In genomic region chr7:37016073-37016878, GRCh38 we compare ENCODE assay signal across 1 cellular context.
A peak's percentile ranks its signal among the peaks of the same experiment; 100 is the strongest.
TF ChIP-seq lines count a peak whose summit lies in the region.

No MANE protein-coding gene starts in this region.

TF ChIP-seq in HepG2, 621 proteins besides CTCF, POLR2A, EP300 and RAD21 (continued from another document and continues in another):
- TF ChIP-seq FUBP1 (CRISPR knock-in tag; IDR thresholded peaks at IDR 0.05; ENCODE audit: borderline replicate concordance) (no peak), GABPA (IDR thresholded peaks at IDR 0.05; ENCODE audit: low read depth, low read length) (no peak), GABPA (CRISPR knock-in tag; IDR thresholded peaks at IDR 0.05; ENCODE audit: low read depth) (peak; percentile 51; the same call in 1 of the 2 replicates), ZNF687 (CRISPR knock-in tag; IDR thresholded peaks at IDR 0.05) (peak; percentile 40), ARID3A (IDR thresholded peaks at IDR 0.05; ENCODE audit: low read depth, low read length) (0 out of 2 replicates have a peak, but pooled peaks have one; percentile 37), NKX3-1 (CRISPR knock-in tag; IDR thresholded peaks at IDR 0.05) (no peak), ZBTB20 (CRISPR knock-in tag; IDR thresholded peaks at IDR 0.05; ENCODE audit: borderline replicate concordance, low read depth) (no peak), ZNF609 (CRISPR knock-in tag; IDR thresholded peaks at IDR 0.05; ENCODE audit: borderline replicate concordance) (0 out of 2 replicates have a peak, but pooled peaks have one; percentile 16), ZFX (CRISPR knock-in tag; IDR thresholded peaks at IDR 0.05; ENCODE audit: low read depth) (0 out of 2 replicates have a peak, but pooled peaks have one; percentile 35), PAWR (CRISPR knock-in tag; IDR thresholded peaks at IDR 0.05; ENCODE audit: borderline replicate concordance) (no peak), SOX13 (IDR thresholded peaks at IDR 0.05) (no peak), SOX13 (CRISPR knock-in tag; conservative IDR thresholded peaks at IDR 0.05 in 1 of 2, IDR thresholded peaks at IDR 0.05 in 1 of 2) (peak in 1 of 2 experiments; percentile 38; a peak in 1 of 4 replicates), ZNF460 (CRISPR knock-in tag; IDR thresholded peaks at IDR 0.05; ENCODE audit: borderline replicate concordance) (no peak), ARNT2 (CRISPR knock-in tag; IDR thresholded peaks at IDR 0.05; ENCODE audit: low read depth) (0 out of 2 replicates have a peak, but pooled peaks have one; percentile 28), ZNF580 (CRISPR knock-in tag; IDR thresholded peaks at IDR 0.05; ENCODE audit: borderline replicate concordance, low read depth) (peak; percentile 37; the same call in 1 of the 2 replicates), ZNF710 (CRISPR knock-in tag; IDR thresholded peaks at IDR 0.05; ENCODE audit: borderline replicate concordance) (no peak), ZFP90 (CRISPR knock-in tag; IDR thresholded peaks at IDR 0.05; ENCODE audit: borderline replicate concordance) (no peak), SAP130 (CRISPR knock-in tag; IDR thresholded peaks at IDR 0.05; ENCODE audit: low read depth) (peak; percentile 54; the same call in 1 of the 2 replicates), ZNF776 (CRISPR knock-in tag; IDR thresholded peaks at IDR 0.05) (no peak), NFIC (IDR thresholded peaks at IDR 0.05; ENCODE audit: low read length) (no peak), PAXIP1 (CRISPR knock-in tag; conservative IDR thresholded peaks at IDR 0.05) (peak; percentile 62), CBX5 (CRISPR knock-in tag; IDR thresholded peaks at IDR 0.05; ENCODE audit: borderline replicate concordance) (no peak), DRAP1 (CRISPR knock-in tag; IDR thresholded peaks at IDR 0.05) (peak; percentile 37; the same call in 1 of the 2 replicates), NCOA2 (CRISPR knock-in tag; IDR thresholded peaks at IDR 0.05) (peak; percentile 32; the same call in 1 of the 2 replicates), PAF1 (CRISPR knock-in tag; IDR thresholded peaks at IDR 0.05) (no peak), CBX2 (IDR thresholded peaks at IDR 0.05; ENCODE audit: low read depth, low read length) (no peak), CBX2 (CRISPR knock-in tag; IDR thresholded peaks at IDR 0.05; ENCODE audit: low read depth) (no peak), XBP1 (CRISPR knock-in tag; IDR thresholded peaks at IDR 0.05) (no peak), THAP9 (CRISPR knock-in tag; IDR thresholded peaks at IDR 0.05; ENCODE audit: borderline replicate concordance) (no peak)
